9 cellular contexts compared by ENCODE assay signal in the genomic region with DNA sequence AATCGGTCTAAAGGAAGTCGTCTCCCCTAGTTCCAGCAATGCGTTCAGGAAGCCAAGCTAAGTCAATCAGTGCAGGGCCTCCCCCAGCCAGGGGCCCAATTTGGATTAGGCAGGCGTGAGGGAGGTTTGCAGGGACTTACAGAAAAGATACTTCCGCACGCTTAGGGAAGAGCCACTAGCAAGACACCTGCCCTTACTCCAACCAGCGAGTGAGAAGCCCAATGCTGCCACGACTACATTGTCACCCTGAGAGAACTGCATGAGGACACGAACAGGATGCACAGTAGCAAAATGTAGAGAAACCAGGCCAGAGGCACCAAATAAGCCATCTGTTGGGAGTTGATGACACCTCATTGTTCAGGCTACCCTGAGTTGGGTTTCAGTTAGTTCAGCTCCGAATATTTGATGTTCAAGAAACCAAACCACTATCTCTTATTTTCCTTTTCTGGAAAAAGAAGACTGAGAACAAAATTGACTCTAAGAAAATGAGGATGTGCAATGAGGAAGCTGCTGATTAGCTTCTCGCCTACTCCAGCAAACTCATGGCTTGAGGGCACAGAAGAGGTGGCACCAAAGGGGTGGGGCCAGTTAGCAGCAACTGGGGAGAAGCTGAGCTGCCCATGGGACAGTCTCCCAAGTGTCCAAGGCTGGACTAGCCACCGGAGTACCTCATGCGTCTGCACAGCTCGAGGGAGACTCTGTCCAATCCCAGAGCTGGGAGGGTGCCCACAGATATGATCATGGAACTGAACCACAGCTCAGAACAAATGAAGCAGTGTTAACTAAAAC. TPM values are rescaled to one million over a fixed set of nuclear protein-coding genes. Genes with fewer than 3 reads are reported as not detected.
DNase-seq lines count a peak whose midpoint lies in the region; ATAC-seq and TF ChIP-seq lines count a peak whose summit lies in the region.
"Had no signal": no experiment of that assay in that cellular context is flagged by ENCODE, and none has a peak within 500 bp of the region (broad histone marks: within the 10 kb centered on the region; RNA-seq: fewer than 3 reads in every experiment).

No MANE protein-coding gene starts in this region.

- H3K4me3 ChIP-seq in KMS-11 (IDR thresholded peaks at IDR 0.05; ENCODE audit: insufficient read depth, low read depth, low read length), result no peak overlapping the region

- peak overlapping the region; percentile 92 for H3K4me2 ChIP-seq in KMS-11

- H3K4me3 Mint-ChIP-seq in T-helper 17 cell, result peak overlapping the region; percentile 88
- no peak overlapping the region for H3K4me3 Mint-ChIP-seq in stimulated activated memory B cell treated with anti-CD40 and anti-IgM and Interleukin-4, amounts not matched to agents 10 μg/mL and 1 μg/mL and 100 μg/mL, for 72 hours

- TF ChIP-seq CTCF in KMS-11 (conservative IDR thresholded peaks at IDR 0.05; ENCODE audit: low read depth, low read length), result no peak

- H3K27me3 Mint-ChIP-seq in T-helper 17 cell, result no peaks in the 10 kb centered on the region
- H3K27me3 Mint-ChIP-seq in stimulated activated memory B cell treated with anti-CD40 and anti-IgM and Interleukin-4, amounts not matched to agents 10 μg/mL and 1 μg/mL and 100 μg/mL, for 72 hours, result no peaks in the 10 kb centered on the region

- peaks cover 98% of the 10 kb centered on the region for H3K4me1 ChIP-seq in KMS-11 (ENCODE audit: low read depth, poor library complexity, severe bottlenecking)

- DNase-seq in T-helper 17 cell, result no peak
- DNase-seq in globus pallidus (ENCODE audit: low spot score), result peak; percentile 51
- DNase-seq in epidermal melanocyte (ENCODE audit: insufficient read length, low spot score), result no peak
- no peak for DNase-seq in COLO829 (ENCODE audit: low spot score)
- DNase-seq in activated CD4-positive, CD25-positive, alpha-beta regulatory T cell treated with anti-CD3 and anti-CD28 coated beads, Interleukin-2, amount 50 U/mL, for 72 hours, result no peak

- H3K27ac Mint-ChIP-seq in T-helper 17 cell, result peak overlapping the region; percentile 96
- peak overlapping the region; percentile 59 for H3K27ac Mint-ChIP-seq in stimulated activated memory B cell treated with anti-CD40 and anti-IgM and Interleukin-4, amounts not matched to agents 10 μg/mL and 1 μg/mL and 100 μg/mL, for 72 hours

- ATAC-seq in T-helper 17 cell (no peak), GM21447 (IDR thresholded peaks at IDR 0.05; ENCODE audit: unreplicated experiment) (no peak)
- ATAC-seq in stimulated activated memory B cell treated with anti-CD40 and anti-IgM and Interleukin-4, amounts not matched to agents 10 μg/mL and 1 μg/mL and 100 μg/mL, for 72 hours, result no peak

- H4K20me1 ChIP-seq in KMS-11 (ENCODE audit: insufficient read depth), result no peaks in the 10 kb centered on the region

- no peak overlapping the region; the same call in 1 of the 2 replicates for H2AFZ ChIP-seq in KMS-11 (ENCODE audit: low read depth)

- H3K4me1 Mint-ChIP-seq in T-helper 17 cell, result peaks cover 74% of the 10 kb centered on the region
- peaks cover 91% of the 10 kb centered on the region for H3K4me1 Mint-ChIP-seq in stimulated activated memory B cell treated with anti-CD40 and anti-IgM and Interleukin-4, amounts not matched to agents 10 μg/mL and 1 μg/mL and 100 μg/mL, for 72 hours

- peak overlapping the region; percentile 41; the same call in 1 of the 2 replicates for H3K9ac ChIP-seq in KMS-11

- H3K9me3 ChIP-seq in T-helper 17 cell (ENCODE audit: control insufficient read depth, low read length, poor library complexity, severe bottlenecking), result no peaks in the 10 kb centered on the region

- H3K36me3 ChIP-seq in KMS-11 (ENCODE audit: insufficient read depth), result no peaks in the 10 kb centered on the region

- peak overlapping the region; percentile 97 for H3K27ac ChIP-seq in KMS-11

- no peaks in the 10 kb centered on the region for H3K27me3 ChIP-seq in KMS-11 (ENCODE audit: insufficient read depth, low read depth)

- no peaks in the 10 kb centered on the region for H3K36me3 Mint-ChIP-seq in T-helper 17 cell (ENCODE audit: low read depth)
- H3K36me3 Mint-ChIP-seq in stimulated activated memory B cell treated with anti-CD40 and anti-IgM and Interleukin-4, amounts not matched to agents 10 μg/mL and 1 μg/mL and 100 μg/mL, for 72 hours, result no peaks in the 10 kb centered on the region

- no peaks in the 10 kb centered on the region for H3K9me3 Mint-ChIP-seq in stimulated activated memory B cell treated with anti-CD40 and anti-IgM and Interleukin-4, amounts not matched to agents 10 μg/mL and 1 μg/mL and 100 μg/mL, for 72 hours

- no peaks in the 10 kb centered on the region for H3K79me2 ChIP-seq in KMS-11 (ENCODE audit: insufficient read depth, low read depth)

RNA-seq across cellular contexts. Expression of a gene that starts 29.3 kb away (rescaled TPM):
- total RNA-seq in T-helper 17 cell, result 1 to 10 TPM; 7.1 to 9.4 TPM

RNA-seq across cellular contexts. Expression of a gene that starts 31.8 kb away (rescaled TPM):
- 10 to 100 TPM; 41.6 to 42.5 TPM for total RNA-seq in T-helper 17 cell

RNA-seq across cellular contexts. Expression of a gene that starts 45.6 kb away (rescaled TPM):
- 1 to 10 TPM; 3.3 to 3.6 TPM for total RNA-seq in T-helper 17 cell

RNA-seq across cellular contexts. Expression of a gene that starts 58.7 kb away (rescaled TPM):
- total RNA-seq in T-helper 17 cell, result under 1 TPM in 1 of 2 donors, not detected in 1; 0.70 TPM
- total RNA-seq: fibroblast of villous mesenchyme had no signal
